ENCODE assay signal across 8 cellular contexts in genomic region chr5:179550511-179551342, GRCh38. TPM values are rescaled to one million over a fixed set of nuclear protein-coding genes. Genes with fewer than 3 reads are reported as not detected.
DNase-seq lines count a peak whose midpoint lies in the region; ATAC-seq, FAIRE-seq and TF ChIP-seq lines count a peak whose summit lies in the region.

TSS of gene RUFY1 (plus strand) at chr5:179550554. CDS start at chr5:179550570, 16 bp downstream.

- peaks cover 30% of the 10 kb centered on the region for H3K79me2 ChIP-seq in HepG2 (ENCODE audit: insufficient read depth, low read length)

- peak within 1 kb of the TSS; percentile 96 for H3K9ac ChIP-seq in HepG2 (ENCODE audit: insufficient read depth, low read depth, low read length)

- H3K4me3 Mint-ChIP-seq in activated CD4-positive, alpha-beta T cell treated with anti-CD3 and anti-CD28 coated beads, Interleukin-2, amount 10 ng/mL, durations not matched to agents 24 days and 14 days = peak within 1 kb of the TSS; percentile 97

- POLR2A ChIA-PET in AG04449 (lab: Yijun Ruan, JAX) (interaction anchor here (0.5 to 1.4 kb wide), 5 partner anchors 8 to 691 kb away, joined by 3 to 14 read pairs (median 3); partner anchors contain the start of genes HNRNPH1 and ZNF354B), HepG2 (lab: Yijun Ruan, JAX) (interaction anchor here (0.6 to 4.8 kb wide), 9 partner anchors 9 to 1318 kb away, joined by 3 to 32 read pairs (median 4); partner anchors contain the start of genes CBY3 and HNRNPH1)

- H3K27ac ChIP-seq in HepG2 (ENCODE audit: extremely low read length, insufficient read depth, low read length) = peak within 1 kb of the TSS; percentile 93

- no peak for TF ChIP-seq EP300 in HepG2 (IDR thresholded peaks at IDR 0.05; ENCODE audit: low read depth in 2 of 2, low read length in 2 of 2)
- TF ChIP-seq EP300 in HepG2 (CRISPR knock-in tag; IDR thresholded peaks at IDR 0.05; ENCODE audit: borderline replicate concordance) = no peak

- 4% methylated on average over 10 of the region's 109 CpGs for WGBS in HepG2 (ENCODE audit: low lambda C conversion rate)

- peaks cover 52% of the 10 kb centered on the region for H3K4me1 ChIP-seq in HepG2 (ENCODE audit: insufficient read depth, low read length)

- TF ChIP-seq RAD21 in HepG2 (CRISPR knock-in tag; IDR thresholded peaks at IDR 0.05) = peak; percentile 13

- in situ Hi-C loops in HepG2 (cut with HindIII; ENCODE audit: extremely low pct_ligation_motif_present, low pct_unique_long_range_greater_than_20kb) = no loop called here

- H3K4me3 ChIP-seq in AG04449 (ENCODE audit: low read depth, low read length) (peak within 1 kb of the TSS; percentile 78), HepG2 (replicated peaks in 1 of 3; ENCODE audit: insufficient read depth in 1 of 3, low read depth in 2 of 3, low read length in 3 of 3) (peak within 1 kb of the TSS; percentile 72 to 98 (median 94))

- H3K4me1 Mint-ChIP-seq in activated CD4-positive, alpha-beta T cell treated with anti-CD3 and anti-CD28 coated beads, Interleukin-2, amount 10 ng/mL, durations not matched to agents 24 days and 14 days = peaks cover 23% of the 10 kb centered on the region

- FAIRE-seq in HepG2 (lab: Jason Lieb, UNC) = no peak

- peaks cover 2% of the 10 kb centered on the region for H3K27me3 Mint-ChIP-seq in activated CD4-positive, alpha-beta T cell treated with anti-CD3 and anti-CD28 coated beads, Interleukin-2, amount 10 ng/mL, durations not matched to agents 24 days and 14 days

- H3K36me3 Mint-ChIP-seq in activated CD4-positive, alpha-beta T cell treated with anti-CD3 and anti-CD28 coated beads, Interleukin-2, amount 10 ng/mL, durations not matched to agents 24 days and 14 days (ENCODE audit: low read depth) = peaks cover 20% of the 10 kb centered on the region

- H2AFZ ChIP-seq in HepG2 (ENCODE audit: low read length) = peak within 1 kb of the TSS; percentile 84

- intact Hi-C loops in activated CD4-positive, alpha-beta T cell treated with anti-CD3 and anti-CD28 coated beads, Interleukin-2, amount 10 ng/mL, durations not matched to agents 24 days and 14 days (cut with micrococcal nuclease) = loop anchor here (1.0 to 10.0 kb wide), 8 partner anchors 9 to 1316 kb away; partner anchors contain the start of genes CANX, CLK4, HNRNPH1 and MGAT1
- intact Hi-C loops in HepG2 (cut with micrococcal nuclease; ENCODE audit: unreplicated experiment) = loop anchor here (2.0 kb wide), 1 partner anchor 46 kb away; no protein-coding TSS in a partner anchor

- peak; percentile 76 for TF ChIP-seq POLR2A in GM18526 (IDR thresholded peaks at IDR 0.05; ENCODE audit: extremely low read depth, insufficient read length)
- TF ChIP-seq POLR2A in HepG2 (IDR thresholded peaks at IDR 0.05; ENCODE audit: insufficient read depth in 1 of 2, low read depth in 2 of 2, low read length in 2 of 2) = peak; percentile 6 to 80

- BruUV-seq in HepG2 (replicated peaks; lab: Mats Ljungman, UMichigan) = TSS peak; percentile 55

- H3K27me3 ChIP-seq in HepG2 (ENCODE audit: control insufficient read depth in 1 of 2, insufficient read depth in 2 of 2, low read length in 2 of 2) = no peaks in the 10 kb centered on the region

- 0 out of 2 replicates have a peak, but pooled peaks cover 11% of the 10 kb centered on the region for H4K20me1 ChIP-seq in HepG2 (ENCODE audit: insufficient read depth, low read length)

- TF ChIP-seq CTCF in AG04449 (IDR thresholded peaks at IDR 0.05; ENCODE audit: insufficient read depth, low read length, missing control alignments) (no peak), HepG2 (CRISPR knock-in tag; IDR thresholded peaks at IDR 0.05) (no peak)

- H3K9me3 Mint-ChIP-seq in activated CD4-positive, alpha-beta T cell treated with anti-CD3 and anti-CD28 coated beads, Interleukin-2, amount 10 ng/mL, durations not matched to agents 24 days and 14 days = no peaks in the 10 kb centered on the region

- ATAC-seq in HG03060 (IDR thresholded peaks at IDR 0.05; ENCODE audit: low read depth, unreplicated experiment) (peak; percentile 52), HepG2 (peak; percentile 75)

- CTCF ChIA-PET in AG04449 (lab: Yijun Ruan, JAX) (interaction anchor here (1.9 kb wide), 1 partner anchor 9 kb away, joined by 8 read pairs; no protein-coding TSS in a partner anchor), HepG2 (lab: Yijun Ruan, JAX; ENCODE audit: low intra/inter-chr PET ratio, low total read pairs) (no interaction called here)

- H3K9me3 ChIP-seq in HepG2 (ENCODE audit: low read length) = no peaks in the 10 kb centered on the region

- peaks cover 0 to 2% of the 10 kb centered on the region in 2 experiments; a peak in 1 of 5 replicates for H3K36me3 ChIP-seq in HepG2 (replicated peaks in 1 of 2; ENCODE audit: control insufficient read depth in 1 of 2, insufficient read depth in 2 of 2, low read length in 2 of 2)

- DNase-seq in AG04449 (ENCODE audit: low read depth, low spot score) = no peak
- DNase-seq in NCI-H446 (lab: John Stamatoyannopoulos, UW) = peak; percentile 14 to 68
- peak; percentile 96 for DNase-seq in activated CD4-positive, alpha-beta T cell treated with anti-CD3 and anti-CD28 coated beads, Interleukin-2, amount 10 ng/mL, durations not matched to agents 24 days and 14 days
- peak; percentile 57 for DNase-seq in dedifferentiated amniotic fluid mesenchymal stem cell (ENCODE audit: extremely low spot score)
- DNase-seq in HepG2 (ENCODE audit: low spot score) = peak; percentile 47
- peak; percentile 73 to 74 for DNase-seq in stimulated activated CD4-positive, alpha-beta T cell treated with anti-CD3 and anti-CD28 coated beads, Interleukin-2, amount 100 ng/mL, for 48 hours

- peak within 1 kb of the TSS; percentile 99 for H3K27ac Mint-ChIP-seq in activated CD4-positive, alpha-beta T cell treated with anti-CD3 and anti-CD28 coated beads, Interleukin-2, amount 10 ng/mL, durations not matched to agents 24 days and 14 days

- peak within 1 kb of the TSS; percentile 89 for H3K4me2 ChIP-seq in HepG2 (ENCODE audit: low read depth, low read length)

TF ChIP-seq in HepG2, 621 proteins besides CTCF, POLR2A, EP300 and RAD21 (continues in another document):
- TF ChIP-seq MAFK (conservative IDR thresholded peaks at IDR 0.05 in 1 of 2, IDR thresholded peaks at IDR 0.05 in 1 of 2; ENCODE audit: low read length in 2 of 2) (no peak), RXRB (CRISPR knock-in tag; IDR thresholded peaks at IDR 0.05; ENCODE audit: borderline replicate concordance) (0 out of 2 replicates have a peak, but pooled peaks have one; percentile 6), NFE2L2 (IDR thresholded peaks at IDR 0.05; ENCODE audit: low read length) (no peak), ATF7-NPFF (CRISPR knock-in tag; IDR thresholded peaks at IDR 0.05; ENCODE audit: low read depth) (peak; percentile 72), POLR2AphosphoS5 (IDR thresholded peaks at IDR 0.05; ENCODE audit: low read depth, low read length) (peak; percentile 27; the same call in 1 of the 2 replicates), CREB3 (CRISPR knock-in tag; IDR thresholded peaks at IDR 0.05) (0 out of 2 replicates have a peak, but pooled peaks have one; percentile 15), KLF16 (CRISPR knock-in tag; IDR thresholded peaks at IDR 0.05) (peak in 1 of 2 experiments; percentile 37; a peak in 1 of 4 replicates), MAX (IDR thresholded peaks at IDR 0.05) (peak; percentile 63; the same call in 1 of the 2 replicates), HOXA9 (CRISPR knock-in tag; IDR thresholded peaks at IDR 0.05; ENCODE audit: borderline replicate concordance) (no peak), ZNF605 (CRISPR knock-in tag; IDR thresholded peaks at IDR 0.05) (peak; percentile 50; the same call in 1 of the 2 replicates), RFXANK (CRISPR knock-in tag; IDR thresholded peaks at IDR 0.05) (no peak), SMARCC2 (IDR thresholded peaks at IDR 0.05) (no peak)

RNA-seq across cellular contexts. Expression of gene RUFY1, which starts in this region (rescaled TPM):
- total RNA-seq in activated CD4-positive, alpha-beta T cell treated with anti-CD3 and anti-CD28 coated beads, Interleukin-2, amount 10 ng/mL, durations not matched to agents 24 days and 14 days = 38.8 and 40.6 TPM in 2 replicates
- total RNA-seq in HepG2 (2016; rRNA removed; fragmentation: Illumina TruSeq; extraction: Trizol) = 28.6 and 31.9 TPM in 2 replicates
- 12.6 and 13.4 TPM in 2 replicates for total RNA-seq in HepG2 (2016; cell fraction: cytosol; rRNA removed; fragmentation: Illumina TruSeq; extraction: Trizol; ENCODE audit: low read depth)
- 28.3 and 34.5 TPM in 2 replicates for total RNA-seq in HepG2 (2016; cell fraction: insoluble cytoplasmic fraction; rRNA removed; fragmentation: Illumina TruSeq; extraction: Trizol)
- 10.7 and 10.9 TPM in 2 replicates for total RNA-seq in HepG2 (2016; cell fraction: membrane; rRNA removed; fragmentation: Illumina TruSeq; extraction: Trizol)
- total RNA-seq in HepG2 (2016; cell fraction: nucleus; rRNA removed; fragmentation: Illumina TruSeq; extraction: Trizol) = 22.7 and 23.6 TPM in 2 replicates
- 19.9 and 20.8 TPM in 2 replicates for polyA plus RNA-seq in HepG2 (2011; rRNA removed)
- polyA plus RNA-seq in HepG2 (2011; cell fraction: cytosol; rRNA removed) = 12.9 and 13.5 TPM in 2 replicates
- polyA plus RNA-seq in HepG2 (2011; cell fraction: nucleus; rRNA removed) = 35.0 and 35.3 TPM in 2 replicates
- polyA plus RNA-seq in HepG2 (2012) = 20.2 and 23.0 TPM in 2 replicates
- polyA plus RNA-seq in HepG2 (2016; cell fraction: cytosol; fragmentation: Illumina TruSeq; extraction: Trizol; ENCODE audit: low read depth) = 3.2 and 4.7 TPM in 2 replicates
- polyA plus RNA-seq in HepG2 (2016; cell fraction: insoluble cytoplasmic fraction; fragmentation: Illumina TruSeq; extraction: Trizol; ENCODE audit: low read depth) = 29.3 and 30.1 TPM in 2 replicates
- polyA plus RNA-seq in HepG2 (2016; cell fraction: membrane; fragmentation: Illumina TruSeq; extraction: Trizol; ENCODE audit: low read depth) = 5.8 and 6.8 TPM in 2 replicates
- polyA plus RNA-seq in HepG2 (2016; cell fraction: nucleus; fragmentation: Illumina TruSeq; extraction: Trizol; ENCODE audit: insufficient read depth, low read depth) = 41.0 and 41.7 TPM in 2 replicates
- 25.8 and 35.3 TPM in 2 replicates for polyA minus RNA-seq in HepG2 (2011; rRNA and poly(A)+ RNA removed; ENCODE audit: low replicate concordance)
- 10.6 and 11.2 TPM in 2 replicates for polyA minus RNA-seq in HepG2 (2011; cell fraction: cytosol; rRNA and poly(A)+ RNA removed)
- polyA minus RNA-seq in HepG2 (2011; cell fraction: nucleus; rRNA and poly(A)+ RNA removed) = 20.7 and 28.1 TPM in 2 replicates
